Comparison of ENCODE assay signal across 8 cellular contexts in the genomic region with DNA sequence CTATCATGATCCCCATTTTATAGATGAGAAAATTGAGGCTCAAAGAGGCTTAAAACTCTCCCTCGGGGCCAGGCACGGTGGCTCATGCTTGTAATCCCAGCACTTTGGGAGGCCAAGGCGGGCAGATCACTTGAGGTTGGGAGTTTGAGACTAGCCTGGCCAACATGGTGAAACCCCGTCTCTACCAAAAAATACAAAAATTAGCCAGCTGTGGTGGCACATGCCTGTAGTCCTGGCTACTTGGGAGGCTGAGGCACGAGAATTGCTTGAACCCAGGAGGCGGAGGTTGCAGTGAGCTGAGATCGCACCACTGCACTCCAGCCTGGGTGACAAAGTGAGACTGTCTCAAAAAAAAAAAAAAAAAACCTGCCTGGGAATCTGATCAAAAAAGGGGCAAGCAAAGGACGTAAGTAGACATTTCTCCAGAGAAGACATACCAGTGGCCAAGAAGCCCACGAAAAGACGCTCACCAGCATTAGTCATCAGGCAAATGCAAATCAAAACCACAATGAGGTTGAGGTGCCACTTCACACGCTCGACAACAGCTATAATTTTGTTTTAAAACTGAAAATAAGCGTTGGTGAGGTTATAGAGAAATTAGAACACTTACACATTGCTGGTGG.
A peak's percentile ranks its signal among the peaks of the same experiment; 100 is the strongest.
DNase-seq lines count a peak whose midpoint lies in the region; ATAC-seq and TF ChIP-seq lines count a peak whose summit lies in the region.
"Not testable (repeated sequence)": the region's sequence is repeated elsewhere in the genome, so short reads cannot be mapped to it uniquely, and the experiment has no call there.

No MANE protein-coding gene starts in this region.

- H3K4me1 ChIP-seq in DOHH2 (ENCODE audit: control insufficient read depth, low read length): peaks cover 48% of the 10 kb centered on the region

- DNase-seq in H4 (ENCODE audit: low spot score): peak; percentile 85
- DNase-seq in MV-4-11 (lab: John Stamatoyannopoulos, UW): peak; percentile 40
- DNase-seq in activated T-helper 1 cell treated with anti-CD3 and anti-CD28 coated beads, Interleukin-2, amount 50 U/mL, for 16 hours (ENCODE audit: low read depth in 1 of 2, low spot score in 1 of 2): peak; percentile 37 to 57
- peak; percentile 64 for DNase-seq in effector CD4-positive, alpha-beta T cell
- DNase-seq in posterior vena cava (ENCODE audit: low spot score): peak; percentile 43
- DNase-seq in stimulated activated CD8-positive, alpha-beta memory T cell treated with anti-CD3 and anti-CD28 coated beads, Interleukin-4, amount 100 ng/mL, for 48 hours: peak; percentile 77

- not testable (repeated sequence) for H3F3A ChIP-seq in DOHH2 (ENCODE audit: control insufficient read depth, insufficient read depth)

- peaks cover 14% of the 10 kb centered on the region for H3K27me3 ChIP-seq in DOHH2 (ENCODE audit: control insufficient read depth, low read length)

- not testable (repeated sequence) for H3K36me3 ChIP-seq in DOHH2 (ENCODE audit: control insufficient read depth, low read length)

- H3K4me3 ChIP-seq in DOHH2 (ENCODE audit: low read length): peak overlapping the region; percentile 20

- not testable (repeated sequence) for H3K9me3 ChIP-seq in DOHH2 (ENCODE audit: control insufficient read depth, insufficient read depth, low read length)

- ATAC-seq in activated CD4-positive, CD25-positive, alpha-beta regulatory T cell treated with anti-CD3 and anti-CD28 coated beads, Interleukin-2, amount 50 U/mL, for 24 hours: peak; percentile 88 to 91

- not testable (repeated sequence) for TF ChIP-seq CTCF in DOHH2 (IDR thresholded peaks at IDR 0.05; ENCODE audit: low read depth, low read length, poor library complexity, severe bottlenecking)

- peak overlapping the region; percentile 20; the same call in 1 of the 2 replicates for H3K27ac ChIP-seq in DOHH2 (ENCODE audit: low read depth, low read length)

- H4K20me1 ChIP-seq in DOHH2 (ENCODE audit: control insufficient read depth, insufficient read depth, low read depth, low read length): not testable (repeated sequence)

- H3K9me2 ChIP-seq in DOHH2 (replicated peaks; ENCODE audit: control insufficient read depth, low read length): not testable (repeated sequence)

- H3K4me2 ChIP-seq in DOHH2 (ENCODE audit: low read length): peak overlapping the region; percentile 56

- intact Hi-C loops in posterior vena cava (cut with DNase I): not testable (repeated sequence)

- H3K79me2 ChIP-seq in DOHH2 (ENCODE audit: control insufficient read depth, low read length): not testable (repeated sequence)

Comparison
In these comparisons a context has a peak if more than half of its experiments do, and no peak if none do; other contexts are left out.
1. Peak in every context shown above with its lines: DNase-seq, ATAC-seq, H3K4me3 ChIP-seq and H3K27ac ChIP-seq.